8 cellular contexts compared by ENCODE assay signal in the genomic region with DNA sequence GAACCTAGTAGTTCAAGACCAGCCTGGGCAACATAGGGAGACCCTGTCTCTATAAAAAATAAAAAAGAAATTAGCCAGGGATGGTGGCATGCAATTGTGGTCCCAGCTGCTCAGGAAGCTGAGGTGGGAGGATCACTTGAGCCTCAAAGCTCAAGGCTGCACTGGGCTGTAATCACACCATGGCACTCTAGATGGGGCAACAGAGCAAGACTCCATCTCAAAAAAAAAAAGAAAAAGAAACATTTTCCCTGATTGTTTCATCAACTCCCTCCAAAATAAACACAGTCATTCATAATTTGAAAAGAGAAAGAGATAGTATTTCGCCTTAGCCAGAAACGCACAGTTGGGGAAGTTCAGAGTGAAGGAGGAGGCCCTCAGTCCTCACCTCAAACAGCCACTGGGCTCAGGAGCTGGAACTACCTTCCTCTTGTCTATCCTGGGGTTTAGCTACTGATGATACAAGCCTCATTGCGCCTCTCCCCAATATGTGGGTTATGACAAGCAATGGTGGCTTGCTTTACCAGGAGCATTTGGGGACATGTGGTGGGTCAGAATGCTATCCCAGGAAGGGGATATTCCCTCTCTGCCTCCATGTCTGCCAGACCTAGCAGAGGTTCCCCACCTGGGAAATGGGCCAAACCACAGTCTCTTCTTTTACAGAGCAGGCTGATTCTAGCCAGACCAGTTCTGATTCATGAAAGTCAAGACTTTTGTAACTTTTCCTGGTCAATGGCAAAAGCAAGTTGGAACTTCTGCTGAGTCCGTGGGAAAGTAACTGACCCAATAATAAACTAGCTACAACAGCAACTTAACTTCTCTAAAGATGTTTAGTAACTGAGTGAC. TPM values are rescaled to one million over a fixed set of nuclear protein-coding genes. Genes with fewer than 3 reads are reported as not detected.
DNase-seq lines count a peak whose midpoint lies in the region; ATAC-seq and TF ChIP-seq lines count a peak whose summit lies in the region.

No MANE protein-coding gene starts in this region.

- WGBS in right lobe of liver (ENCODE audit: insufficient coverage, low coverage, low lambda C conversion rate, missing lambda C conversion rate) = 56% methylated on average over 4 of the region's 4 CpGs

- no peak for TF ChIP-seq CTCF in breast epithelium (IDR thresholded peaks at IDR 0.05)
- no peak for TF ChIP-seq CTCF in right lobe of liver (IDR thresholded peaks at IDR 0.05)
- no peak for TF ChIP-seq CTCF in uterus (IDR thresholded peaks at IDR 0.05)

- H3K27ac ChIP-seq in breast epithelium (peak overlapping the region; percentile 51 to 77), right lobe of liver (peak overlapping the region in 1 of 3 donors; percentile 12), uterus (peak overlapping the region; percentile 23 to 52)

- no peak for TF ChIP-seq POLR2A in breast epithelium (IDR thresholded peaks at IDR 0.05)
- TF ChIP-seq POLR2A in right lobe of liver (IDR thresholded peaks at IDR 0.05) = no peak
- no peak for TF ChIP-seq POLR2A in uterus (IDR thresholded peaks at IDR 0.05)

- H3K4me3 ChIP-seq in breast epithelium = no peak overlapping the region
- H3K4me3 ChIP-seq in right lobe of liver = no peak overlapping the region
- no peak overlapping the region for H3K4me3 ChIP-seq in uterus

- H3K36me3 ChIP-seq in breast epithelium (no peaks in the 10 kb centered on the region), right lobe of liver (peaks cover 0 to 6% (median 0%) of the 10 kb centered on the region in 4 donors), uterus (no peaks in the 10 kb centered on the region)

- DNase-seq in NOMO-1 (lab: John Stamatoyannopoulos, UW; ENCODE audit: unreplicated experiment in 2 of 2) = peak; percentile 28 to 32
- DNase-seq in NOMO-1 treated with DMSO at 0.1 percent for 48 hours (lab: John Stamatoyannopoulos, UW; ENCODE audit: unreplicated experiment) = no peak
- peak in 1 of 2 donors; percentile 67 for DNase-seq in breast epithelium (ENCODE audit: low spot score in 2 of 2)
- no peak for DNase-seq in right lobe of liver
- peak in 1 of 2 donors; percentile 37 for DNase-seq in uterus
- DNase-seq in NK-92 treated with Interleukin-12 subunit alpha and Interleukin-12 subunit beta, amount 100 ng/mL, for 24 hours (lab: John Stamatoyannopoulos, UW) = no peak

- intact Hi-C loops in breast epithelium (cut with DNase I; ENCODE audit: low total_unique reads) (no loop called here), right lobe of liver (cut with DNase I) (no loop called here), uterus (cut with DNase I; ENCODE audit: low total_unique reads) (no loop called here)

- ATAC-seq in right lobe of liver (peak; percentile 56 to 65 (median 59)), GM18519 (IDR thresholded peaks at IDR 0.05; ENCODE audit: low FRiP score, unreplicated experiment) (no peak), GM19351 (IDR thresholded peaks at IDR 0.05; ENCODE audit: unreplicated experiment) (no peak)

- H3K27me3 ChIP-seq in breast epithelium = no peaks in the 10 kb centered on the region
- H3K27me3 ChIP-seq in right lobe of liver = no peaks in the 10 kb centered on the region
- H3K27me3 ChIP-seq in uterus = no peaks in the 10 kb centered on the region

- H3K4me1 ChIP-seq in breast epithelium (peaks cover 4 to 8% of the 10 kb centered on the region in 2 donors), right lobe of liver (no peaks in the 10 kb centered on the region), uterus (no peaks in the 10 kb centered on the region)

- no peaks in the 10 kb centered on the region for H3K9me3 ChIP-seq in breast epithelium
- no peaks in the 10 kb centered on the region for H3K9me3 ChIP-seq in right lobe of liver
- H3K9me3 ChIP-seq in uterus = no peaks in the 10 kb centered on the region

RNA-seq across cellular contexts. Expression of a gene that starts 22.2 kb away (rescaled TPM):
- total RNA-seq in breast epithelium = 10 to 100 TPM; 16.2 to 52.0 (median 38.3) TPM
- total RNA-seq in right lobe of liver = 10 to 100 TPM in 3 of 6 experiments, 1 to 10 TPM in 3; 5.4 to 18.0 (median 8.8) TPM
- total RNA-seq in uterus = 10 to 100 TPM in 3 of 4 donors, 1 to 10 TPM in 1; 6.7 to 51.6 (median 27.0) TPM

Comparison
In these comparisons a context has a peak if more than half of its experiments do, and no peak if none do; other contexts are left out.
1. DNase-seq: peak in NOMO-1 (2 of 2); none in NOMO-1 treated with DMSO at 0.1 percent for 48 hours (single experiment), right lobe of liver (0 of 3) and NK-92 treated with Interleukin-12 subunit alpha and Interleukin-12 subunit beta, amount 100 ng/mL, for 24 hours (single experiment).
2. ATAC-seq: peak in right lobe of liver (4 of 4); none in GM18519 (single experiment) and GM19351 (single experiment).